Comparison of ENCODE assay signal across 24 cellular contexts in genomic region chr10:76644481-76644880, GRCh38.
"Had no signal": no experiment of that assay in that cellular context is flagged by ENCODE, and none has a peak within 500 bp of the region (broad histone marks: within the 10 kb centered on the region; RNA-seq: fewer than 3 reads in every experiment).

No MANE protein-coding gene starts in this region.

- H3K4me1 ChIP-seq: gastrocnemius medialis, pancreas, prostate gland, thyroid gland, upper lobe of right lung had no signal

- H3K9me3 Mint-ChIP-seq: activated naive CD4-positive, alpha-beta T cell treated with anti-CD3 and anti-CD28 coated beads for 36 hours; activated naive CD8-positive, alpha-beta T cell treated with anti-CD3 and anti-CD28 coated beads, Interleukin-2, amount 10 ng/mL, durations not matched to agents 7 days and 5 days; activated T-helper 1 cell treated with anti-CD3 and anti-CD28 coated beads, Interleukin-12 subunit alpha, Interleukin-12 subunit beta, Interleukin-2, Interleukin-4 antibody, amounts not matched to agents 30 ng/mL and 10 ng/mL and 1 ng/mL, durations not matched to agents 14 hours and 24 hours and 36 hours had no signal

- H3K4me1 Mint-ChIP-seq: activated CD4-positive, alpha-beta T cell treated with anti-CD3 and anti-CD28 coated beads for 36 hours; activated naive CD8-positive, alpha-beta T cell treated with anti-CD3 and anti-CD28 coated beads, Interleukin-2, amount 10 ng/mL, durations not matched to agents 7 days and 5 days; naive B cell; stimulated activated memory B cell treated with anti-CD40 and anti-IgM and Interleukin-4, amounts not matched to agents 10 μg/mL and 1 μg/mL and 100 μg/mL, for 72 hours; stimulated activated naive CD8-positive, alpha-beta T cell treated with anti-CD3 and anti-CD28 coated beads, Interleukin-15, amount 100 ng/mL, for 72 hours had no signal

- H3K9me3 ChIP-seq: ascending aorta, gastrocnemius medialis, pancreas, prostate gland, thyroid gland, upper lobe of right lung had no signal

- H3K27ac Mint-ChIP-seq: activated CD4-positive, alpha-beta T cell treated with anti-CD3 and anti-CD28 coated beads for 36 hours; activated naive CD4-positive, alpha-beta T cell treated with anti-CD3 and anti-CD28 coated beads for 36 hours; activated naive CD8-positive, alpha-beta T cell treated with anti-CD3 and anti-CD28 coated beads, Interleukin-2, amount 10 ng/mL, durations not matched to agents 7 days and 5 days; activated T-helper 1 cell treated with anti-CD3 and anti-CD28 coated beads, Interleukin-12 subunit alpha, Interleukin-12 subunit beta, Interleukin-2, Interleukin-4 antibody, amounts not matched to agents 30 ng/mL and 10 ng/mL and 1 ng/mL, durations not matched to agents 14 hours and 24 hours and 36 hours; naive B cell; stimulated activated memory B cell treated with anti-CD40 and anti-IgM and Interleukin-4, amounts not matched to agents 10 μg/mL and 1 μg/mL and 100 μg/mL, for 72 hours; stimulated activated naive CD8-positive, alpha-beta T cell treated with anti-CD3 and anti-CD28 coated beads, Interleukin-15, amount 100 ng/mL, for 72 hours had no signal

- H3K36me3 ChIP-seq: ascending aorta, brain microvascular endothelial cell, gastrocnemius medialis, pancreas, prostate gland, thyroid gland, upper lobe of right lung had no signal

- ATAC-seq: activated CD4-positive, alpha-beta T cell treated with anti-CD3 and anti-CD28 coated beads for 36 hours; gastrocnemius medialis; left ventricle myocardium superior; pancreas; stimulated activated memory B cell treated with anti-CD40 and anti-IgM and Interleukin-4, amounts not matched to agents 10 μg/mL and 1 μg/mL and 100 μg/mL, for 72 hours; stimulated activated naive CD8-positive, alpha-beta T cell treated with anti-CD3 and anti-CD28 coated beads, Interleukin-15, amount 100 ng/mL, for 72 hours; upper lobe of right lung had no signal

- H3K27me3 Mint-ChIP-seq: activated CD4-positive, alpha-beta T cell treated with anti-CD3 and anti-CD28 coated beads for 36 hours; activated naive CD8-positive, alpha-beta T cell treated with anti-CD3 and anti-CD28 coated beads, Interleukin-2, amount 10 ng/mL, durations not matched to agents 7 days and 5 days; naive B cell; stimulated activated memory B cell treated with anti-CD40 and anti-IgM and Interleukin-4, amounts not matched to agents 10 μg/mL and 1 μg/mL and 100 μg/mL, for 72 hours; stimulated activated naive CD8-positive, alpha-beta T cell treated with anti-CD3 and anti-CD28 coated beads, Interleukin-15, amount 100 ng/mL, for 72 hours had no signal

- H3K36me3 Mint-ChIP-seq: activated naive CD8-positive, alpha-beta T cell treated with anti-CD3 and anti-CD28 coated beads, Interleukin-2, amount 10 ng/mL, durations not matched to agents 7 days and 5 days; naive B cell; stimulated activated memory B cell treated with anti-CD40 and anti-IgM and Interleukin-4, amounts not matched to agents 10 μg/mL and 1 μg/mL and 100 μg/mL, for 72 hours had no signal

- H3K4me3 Mint-ChIP-seq: activated CD4-positive, alpha-beta T cell treated with anti-CD3 and anti-CD28 coated beads for 36 hours; activated naive CD4-positive, alpha-beta T cell treated with anti-CD3 and anti-CD28 coated beads for 36 hours; activated naive CD8-positive, alpha-beta T cell treated with anti-CD3 and anti-CD28 coated beads, Interleukin-2, amount 10 ng/mL, durations not matched to agents 7 days and 5 days; activated T-helper 1 cell treated with anti-CD3 and anti-CD28 coated beads, Interleukin-12 subunit alpha, Interleukin-12 subunit beta, Interleukin-2, Interleukin-4 antibody, amounts not matched to agents 30 ng/mL and 10 ng/mL and 1 ng/mL, durations not matched to agents 14 hours and 24 hours and 36 hours; naive B cell; stimulated activated memory B cell treated with anti-CD40 and anti-IgM and Interleukin-4, amounts not matched to agents 10 μg/mL and 1 μg/mL and 100 μg/mL, for 72 hours; stimulated activated naive CD8-positive, alpha-beta T cell treated with anti-CD3 and anti-CD28 coated beads, Interleukin-15, amount 100 ng/mL, for 72 hours had no signal

- H3K4me3 ChIP-seq: ascending aorta, coronary artery, dorsolateral prefrontal cortex, gastrocnemius medialis, pancreas, prostate gland, smooth muscle cell, thyroid gland, upper lobe of right lung had no signal

- H3K4me2 ChIP-seq: smooth muscle cell had no signal

- H3K27ac ChIP-seq: ascending aorta, brain microvascular endothelial cell, coronary artery, dorsolateral prefrontal cortex, gastrocnemius medialis, pancreas, prostate gland, thyroid gland, upper lobe of right lung had no signal

- DNase-seq: activated CD4-positive, alpha-beta T cell treated with anti-CD3 and anti-CD28 coated beads for 36 hours; activated CD4-positive, CD25-positive, alpha-beta regulatory T cell; activated effector memory CD4-positive, alpha-beta T cell treated with anti-CD3 and anti-CD28 coated beads, Interleukin-2, amount 50 U/mL, for 16 hours; activated naive CD4-positive, alpha-beta T cell treated with anti-CD3 and anti-CD28 coated beads for 36 hours; activated naive CD8-positive, alpha-beta T cell treated with anti-CD3 and anti-CD28 coated beads, Interleukin-2, amount 10 ng/mL, durations not matched to agents 7 days and 5 days; brain microvascular endothelial cell; dorsolateral prefrontal cortex; effector memory CD4-positive, alpha-beta T cell; gastrocnemius medialis; left ventricle myocardium superior; naive B cell; pancreas; stimulated activated CD4-positive, alpha-beta T cell treated with anti-CD3 and anti-CD28 coated beads, Interleukin-1b, Interleukin-23, amount 100 ng/mL, for 48 hours; stimulated activated CD4-positive, alpha-beta T cell treated with anti-CD3 and anti-CD28 coated beads, Interleukin-4, amount 100 ng/mL, for 4 hours; stimulated activated CD8-positive, alpha-beta memory T cell treated with anti-CD3 and anti-CD28 coated beads, Interleukin-4, amount 100 ng/mL, for 48 hours; stimulated activated naive CD8-positive, alpha-beta T cell treated with anti-CD3 and anti-CD28 coated beads, Interleukin-15, amount 100 ng/mL, for 72 hours; thyroid gland; upper lobe of right lung had no signal

- H3K27me3 ChIP-seq: ascending aorta, brain microvascular endothelial cell, gastrocnemius medialis, pancreas, thyroid gland, upper lobe of right lung had no signal
